ENCODE assay signal across 1 cellular context in genomic region chr16:968620-969019, GRCh38.
TF ChIP-seq lines count a peak whose summit lies in the region.

No MANE protein-coding gene starts in this region.

TF ChIP-seq in SK-N-SH treated with all-trans-retinoic acid at 6 μM for 48 hours, 23 proteins besides CTCF, POLR2A, EP300 and RAD21 (continued from another document):
- TF ChIP-seq CSRNP3 (CRISPR knock-in tag; IDR thresholded peaks at IDR 0.05): no peak
- TF ChIP-seq POU6F1 (CRISPR knock-in tag; IDR thresholded peaks at IDR 0.05; ENCODE audit: borderline replicate concordance, low read depth): no peak
- TF ChIP-seq ZNF70 (CRISPR knock-in tag; IDR thresholded peaks at IDR 0.05): no peak
